Comparison of ENCODE assay signal across 18 cellular contexts in genomic region chr9:87556039-87556438, GRCh38. TPM values are rescaled to one million over a fixed set of nuclear protein-coding genes. Genes with fewer than 3 reads are reported as not detected.
DNase-seq lines count a peak whose midpoint lies in the region; ATAC-seq and TF ChIP-seq lines count a peak whose summit lies in the region.
"Had no signal": no experiment of that assay in that cellular context is flagged by ENCODE, and none has a peak within 500 bp of the region (broad histone marks: within the 10 kb centered on the region; RNA-seq: fewer than 3 reads in every experiment).

No MANE protein-coding gene starts in this region.

- no peak overlapping the region for H2AFZ ChIP-seq in Karpas-422 (ENCODE audit: low read length)

- H3K4me1 ChIP-seq in CD8-positive, alpha-beta T cell (ENCODE audit: insufficient read depth, low read length): no peaks in the 10 kb centered on the region
- H3K4me1 ChIP-seq in Karpas-422 (ENCODE audit: low read length) (no peaks in the 10 kb centered on the region), HAP-1 (no peaks in the 10 kb centered on the region), esophagus squamous epithelium (peaks cover 0 to 33% (median 0%) of the 10 kb centered on the region in 3 donors)
- H3K4me1 ChIP-seq: colonic mucosa had no signal

- no peaks in the 10 kb centered on the region for H3K9me2 ChIP-seq in Karpas-422 (replicated peaks; ENCODE audit: insufficient read depth, low read length)

- H3K4me3 Mint-ChIP-seq in CD8-positive, alpha-beta T cell: no peak overlapping the region
- H3K4me3 Mint-ChIP-seq: CD8-positive, alpha-beta memory T cell had no signal

- ATAC-seq in CD8-positive, alpha-beta T cell: no peak
- ATAC-seq in HG03175 (IDR thresholded peaks at IDR 0.05; ENCODE audit: unreplicated experiment): peak; percentile 38
- peak; percentile 64 for ATAC-seq in left colon
- ATAC-seq: esophagus mucosa had no signal

- H3K36me3 Mint-ChIP-seq in CD8-positive, alpha-beta T cell: no peaks in the 10 kb centered on the region
- H3K36me3 Mint-ChIP-seq: CD8-positive, alpha-beta memory T cell had no signal

- H4K20me1 ChIP-seq in Karpas-422 (ENCODE audit: insufficient read depth, low read depth, low read length): no peaks in the 10 kb centered on the region

- no peaks in the 10 kb centered on the region for H3K79me2 ChIP-seq in Karpas-422 (ENCODE audit: low read length)

- no peaks in the 10 kb centered on the region for H3K9me3 ChIP-seq in CD8-positive, alpha-beta T cell (ENCODE audit: low read length)
- H3K9me3 ChIP-seq in Karpas-422 (ENCODE audit: low read length) (no peaks in the 10 kb centered on the region), HAP-1 (no peaks in the 10 kb centered on the region), esophagus squamous epithelium (no peaks in the 10 kb centered on the region)
- H3K9me3 ChIP-seq: colonic mucosa had no signal

- intact Hi-C loops in CD8-positive, alpha-beta T cell (cut with DNase I, micrococcal nuclease): no loop called here
- intact Hi-C loops in left colon (cut with DNase I, micrococcal nuclease) (no loop called here), posterior vena cava (cut with DNase I) (no loop called here), esophagus squamous epithelium (cut with DNase I) (no loop called here)

- CTCF ChIA-PET in CD8-positive, alpha-beta T cell (lab: Charles Lee): interaction anchor here (0.7 kb wide), 1 partner anchor 11 kb away, joined by 3 read pairs; no protein-coding TSS in a partner anchor

- TF ChIP-seq CTCF in CD8-positive, alpha-beta T cell (IDR thresholded peaks at IDR 0.05): no peak
- no peak for TF ChIP-seq CTCF in esophagus squamous epithelium (IDR thresholded peaks at IDR 0.05)

- in situ Hi-C loops in HAP-1 (cut with MboI; ENCODE audit: low sequenced_read_pairs): no loop called here

- POLR2A ChIA-PET in CD8-positive, alpha-beta T cell (lab: Charles Lee): no interaction called here

- peak overlapping the region; percentile 78 for H3K27ac Mint-ChIP-seq in CD8-positive, alpha-beta T cell
- H3K27ac Mint-ChIP-seq: CD8-positive, alpha-beta memory T cell had no signal

- no peak overlapping the region for H3K4me3 ChIP-seq in CD8-positive, alpha-beta T cell (ENCODE audit: low read depth, low read length)
- H3K4me3 ChIP-seq in Karpas-422 (ENCODE audit: low read length) (no peak overlapping the region), HAP-1 (no peak overlapping the region), esophagus squamous epithelium (no peak overlapping the region)
- H3K4me3 ChIP-seq: colonic mucosa, K562 had no signal

- no peaks in the 10 kb centered on the region for H3K9me3 Mint-ChIP-seq in CD8-positive, alpha-beta T cell

- H3K27ac ChIP-seq in CD8-positive, alpha-beta T cell (ENCODE audit: low read depth, low read length): no peak overlapping the region
- no peak overlapping the region for H3K27ac ChIP-seq in Karpas-422 (ENCODE audit: low read length)
- peak overlapping the region in 2 of 4 donors; percentile 4 to 36 for H3K27ac ChIP-seq in esophagus squamous epithelium
- H3K27ac ChIP-seq: colonic mucosa had no signal

- WGBS in esophagus squamous epithelium, 2 donors: 52 to 69% methylated on average over 7 of the region's 7 CpGs

- H3K27me3 Mint-ChIP-seq in CD8-positive, alpha-beta T cell (ENCODE audit: low read depth): peaks cover 8% of the 10 kb centered on the region
- H3K27me3 Mint-ChIP-seq: CD8-positive, alpha-beta memory T cell had no signal

- no peak overlapping the region for H3K9ac ChIP-seq in Karpas-422 (ENCODE audit: low read length)

- no peaks in the 10 kb centered on the region for H3K4me1 Mint-ChIP-seq in CD8-positive, alpha-beta T cell (ENCODE audit: low read depth)
- H3K4me1 Mint-ChIP-seq: CD8-positive, alpha-beta memory T cell had no signal

- DNase-seq in CD8-positive, alpha-beta T cell: no peak
- peak; percentile 53 for DNase-seq in NCI-H69 (lab: John Stamatoyannopoulos, UW)
- no peak for DNase-seq in left colon
- DNase-seq in Karpas-422: no peak
- DNase-seq in HAP-1 (ENCODE audit: low spot score in 2 of 2): no peak
- no peak for DNase-seq in posterior vena cava (ENCODE audit: low spot score)
- DNase-seq in esophagus squamous epithelium (lab: John Stamatoyannopoulos, UW): no peak
- DNase-seq: activated CD4-positive, alpha-beta T cell treated with anti-CD3 and anti-CD28 coated beads for 4 hours; activated naive CD4-positive, alpha-beta T cell treated with Interleukin-2 at 50 U/mL for 16 hours; CD8-positive, alpha-beta memory T cell; colonic mucosa; islet precursor cell; NCI-H1694; occipital lobe; T-helper 2 cell had no signal

- no peaks in the 10 kb centered on the region for H3K36me3 ChIP-seq in CD8-positive, alpha-beta T cell (ENCODE audit: insufficient read depth, low read length)
- H3K36me3 ChIP-seq in Karpas-422 (ENCODE audit: insufficient read depth, low read length) (no peaks in the 10 kb centered on the region), HAP-1 (replicated peaks) (no peaks in the 10 kb centered on the region), esophagus squamous epithelium (no peaks in the 10 kb centered on the region)
- H3K36me3 ChIP-seq: colonic mucosa had no signal

- TF ChIP-seq POLR2A in esophagus squamous epithelium (IDR thresholded peaks at IDR 0.05): no peak

- H3K27me3 ChIP-seq in CD8-positive, alpha-beta T cell (ENCODE audit: insufficient read depth, low read length): no peaks in the 10 kb centered on the region
- no peaks in the 10 kb centered on the region for H3K27me3 ChIP-seq in Karpas-422 (ENCODE audit: low read length)
- no peaks in the 10 kb centered on the region for H3K27me3 ChIP-seq in HAP-1 (ENCODE audit: low read depth)
- no peaks in the 10 kb centered on the region for H3K27me3 ChIP-seq in esophagus squamous epithelium
- H3K27me3 ChIP-seq: colonic mucosa had no signal

- H3K4me2 ChIP-seq in Karpas-422 (ENCODE audit: low read depth, low read length, poor library complexity, severe bottlenecking): no peak overlapping the region

RNA-seq across cellular contexts. Expression of gene DAPK1, which starts 58.4 kb away (rescaled TPM):
- under 1 TPM; 0.14 to 0.27 TPM for total RNA-seq in CD8-positive, alpha-beta T cell
- 10 to 100 TPM; 10.4 to 22.8 TPM for total RNA-seq in left colon
- total RNA-seq in Karpas-422 (2014; rRNA removed; shearing (Covaris generic); ENCODE audit: low replicate concordance): not detected in 2 replicates
- 10 to 100 TPM; 33.2 to 34.3 TPM for total RNA-seq in posterior vena cava
- 10 to 100 TPM in 1 of 4 donors, 1 to 10 TPM in 3; 2.2 to 14.5 (median 5.5) TPM for total RNA-seq in esophagus squamous epithelium
